19 cellular contexts compared by ENCODE assay signal in the genomic region with DNA sequence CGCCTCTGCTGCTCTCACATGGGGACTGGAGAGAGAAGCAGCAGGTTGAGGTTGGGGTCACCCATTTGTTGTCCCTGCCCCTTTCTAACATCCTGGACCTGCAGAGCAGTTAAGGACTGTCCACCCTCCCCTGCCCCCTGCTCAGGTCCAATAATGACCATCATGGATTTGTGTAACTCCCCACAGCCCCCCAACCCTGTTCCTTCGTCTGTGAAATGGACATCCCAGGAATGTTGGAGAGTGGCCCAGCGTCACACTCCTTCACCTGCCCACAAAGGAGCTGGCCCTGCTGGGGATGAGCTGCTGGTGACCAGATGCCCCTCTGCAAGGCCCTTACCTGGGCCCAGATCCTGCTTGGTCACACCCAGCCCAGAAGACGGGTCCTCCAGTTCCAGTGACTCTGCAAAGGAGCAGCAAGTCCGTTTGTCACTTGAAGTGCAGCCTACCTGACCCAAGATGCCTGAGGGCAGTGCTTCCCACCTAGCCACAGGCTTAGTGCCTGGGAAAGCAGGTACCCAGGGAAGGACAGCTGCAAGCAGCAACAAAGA. TPM values are rescaled to one million over a fixed set of nuclear protein-coding genes. Genes with fewer than 3 reads are reported as not detected.
DNase-seq lines count a peak whose midpoint lies in the region; ATAC-seq and TF ChIP-seq lines count a peak whose summit lies in the region.
"Had no signal": no experiment of that assay in that cellular context is flagged by ENCODE, and none has a peak within 500 bp of the region (broad histone marks: within the 10 kb centered on the region; RNA-seq: fewer than 3 reads in every experiment).

No MANE protein-coding gene starts in this region.

- DNase-seq in GM12865 (ENCODE audit: low read depth) (peak; percentile 49), T-helper 17 cell (no peak), memory B cell (ENCODE audit: low spot score in 2 of 2) (peak; percentile 45 to 65), T-helper 9 cell (no peak)
- DNase-seq: amniotic stem cell; Caco-2; central memory CD4-positive, alpha-beta T cell; head of caudate nucleus; NCI-H1694; NCI-H748 treated with DMSO at 0.1 percent for 48 hours; occipital lobe; PC-9; stimulated activated CD4-positive, alpha-beta T cell treated with anti-CD3 and anti-CD28 coated beads, Interleukin-12 subunit alpha, Interleukin-12 subunit beta, amount 100 ng/mL, for 4 hours had no signal

- peaks cover 19% of the 10 kb centered on the region for H3K36me3 Mint-ChIP-seq in T-helper 17 cell (ENCODE audit: low read depth)
- H3K36me3 Mint-ChIP-seq in memory B cell: peaks cover 39% of the 10 kb centered on the region

- H3K4me3 Mint-ChIP-seq in T-helper 17 cell: no peak overlapping the region
- peak overlapping the region; percentile 10 for H3K4me3 Mint-ChIP-seq in memory B cell
- H3K4me3 Mint-ChIP-seq: activated T-helper 17 cell treated with anti-CD3 and anti-CD28 coated beads, Interleukin-2, amount 50 U/mL, for 72 hours; T-helper 1 cell treated with Interleukin-12 subunit alpha and Interleukin-12 subunit beta and Interleukin-4 antibody, amounts not matched to agents 30 μg/mL and 1 μg/mL, for 36 hours; WTC11 had no signal

- H3K4me1 Mint-ChIP-seq in T-helper 17 cell (peaks cover 20% of the 10 kb centered on the region), memory B cell (peaks cover 50% of the 10 kb centered on the region)
- H3K4me1 Mint-ChIP-seq: activated T-helper 17 cell treated with anti-CD3 and anti-CD28 coated beads, Interleukin-2, amount 50 U/mL, for 72 hours; WTC11 had no signal

- no peaks in the 10 kb centered on the region for H3K27me3 ChIP-seq in BLaER1 treated with 17β-estradiol and CSF1 and Interleukin-3, amounts not matched to agents 10 nM and 100 nM

- no peaks in the 10 kb centered on the region for H3K9me3 ChIP-seq in BLaER1 treated with 17β-estradiol and CSF1 and Interleukin-3, amounts not matched to agents 10 nM and 100 nM (replicated peaks in 1 of 11)
- no peaks in the 10 kb centered on the region for H3K9me3 ChIP-seq in T-helper 17 cell (ENCODE audit: control insufficient read depth, low read length, poor library complexity, severe bottlenecking)
- H3K9me3 ChIP-seq: Caco-2 had no signal

- H3K9ac ChIP-seq in BLaER1 treated with 17β-estradiol and CSF1 and Interleukin-3, amounts not matched to agents 10 nM and 100 nM: peak overlapping the region in 5 of 11 experiments; percentile 2 to 54 (median 32); a peak in 7 of 22 replicates

- no peak for ATAC-seq in T-helper 17 cell
- no peak for ATAC-seq in memory B cell (ENCODE audit: low read depth)
- ATAC-seq in HG03378 (IDR thresholded peaks at IDR 0.05; ENCODE audit: unreplicated experiment): no peak
- no peak for ATAC-seq in GM18519 (IDR thresholded peaks at IDR 0.05; ENCODE audit: low FRiP score, unreplicated experiment)
- ATAC-seq: activated T-helper 17 cell treated with anti-CD3 and anti-CD28 coated beads, Interleukin-2, amount 50 U/mL, for 72 hours; WTC11 had no signal

- peaks cover 15 to 63% (median 48%) of the 10 kb centered on the region in 10 experiments; a peak in 19 of 20 replicates for H3K4me1 ChIP-seq in BLaER1 treated with 17β-estradiol and CSF1 and Interleukin-3, amounts not matched to agents 10 nM and 100 nM
- H3K4me1 ChIP-seq: Caco-2 had no signal

- no peaks in the 10 kb centered on the region for H3K9me3 Mint-ChIP-seq in memory B cell
- H3K9me3 Mint-ChIP-seq: activated T-helper 17 cell treated with anti-CD3 and anti-CD28 coated beads, Interleukin-2, amount 50 U/mL, for 72 hours; T-helper 1 cell treated with Interleukin-12 subunit alpha and Interleukin-12 subunit beta and Interleukin-4 antibody, amounts not matched to agents 30 μg/mL and 1 μg/mL, for 36 hours; WTC11 had no signal

- no peak for TF ChIP-seq CTCF in GM12865 (IDR thresholded peaks at IDR 0.05; ENCODE audit: insufficient read depth, low read depth, low read length, missing control alignments)

- no peaks in the 10 kb centered on the region for H3K27me3 Mint-ChIP-seq in T-helper 17 cell
- H3K27me3 Mint-ChIP-seq in memory B cell: no peaks in the 10 kb centered on the region
- H3K27me3 Mint-ChIP-seq: activated T-helper 17 cell treated with anti-CD3 and anti-CD28 coated beads, Interleukin-2, amount 50 U/mL, for 72 hours had no signal

- H3K4me3 ChIP-seq in BLaER1 treated with 17β-estradiol and CSF1 and Interleukin-3, amounts not matched to agents 10 nM and 100 nM: no peak overlapping the region
- H3K4me3 ChIP-seq in GM12865 (ENCODE audit: low read depth, low read length): no peak overlapping the region
- H3K4me3 ChIP-seq: PC-9 had no signal

- peak overlapping the region; percentile 90 for H3K27ac Mint-ChIP-seq in T-helper 17 cell
- H3K27ac Mint-ChIP-seq in memory B cell: peak overlapping the region; percentile 100
- H3K27ac Mint-ChIP-seq: WTC11 had no signal

- peak overlapping the region in 2 of 11 experiments; percentile 6 to 16; a peak in 3 of 22 replicates for H3K4me2 ChIP-seq in BLaER1 treated with 17β-estradiol and CSF1 and Interleukin-3, amounts not matched to agents 10 nM and 100 nM
- H3K4me2 ChIP-seq: PC-9 had no signal

- peaks cover 73 to 100% (median 100%) of the 10 kb centered on the region in 11 experiments; a peak in 21 of 22 replicates for H4K20me1 ChIP-seq in BLaER1 treated with 17β-estradiol and CSF1 and Interleukin-3, amounts not matched to agents 10 nM and 100 nM

- H3K27ac ChIP-seq in BLaER1 treated with 17β-estradiol and CSF1 and Interleukin-3, amounts not matched to agents 10 nM and 100 nM: peak overlapping the region in 7 of 11 experiments; percentile 6 to 57 (median 10); a peak in 7 of 22 replicates
- H3K27ac ChIP-seq: PC-9 had no signal

- peaks cover 98 to 100% (median 100%) of the 10 kb centered on the region in 11 experiments for H3K36me3 ChIP-seq in BLaER1 treated with 17β-estradiol and CSF1 and Interleukin-3, amounts not matched to agents 10 nM and 100 nM

RNA-seq across cellular contexts. Expression of a gene that starts 10.4 kb away (rescaled TPM):
- 100 to 1,000 TPM; 477 to 721 TPM for total RNA-seq in T-helper 17 cell

RNA-seq across cellular contexts. Expression of a gene that starts 44.8 kb away (rescaled TPM):
- 10 to 100 TPM; 49.2 to 57.3 TPM for total RNA-seq in T-helper 17 cell

RNA-seq across cellular contexts. Expression of a gene that starts 47.2 kb away (rescaled TPM):
- 1,000 to 10,000 TPM; 3,455 to 4,953 TPM for total RNA-seq in T-helper 17 cell

Comparison
In these comparisons a context has a peak if more than half of its experiments do, and no peak if none do; other contexts are left out.
1. DNase-seq: peak in GM12865 (single experiment) and memory B cell (2 of 2); none in T-helper 17 cell (0 of 3) and T-helper 9 cell (single experiment).